ENCODE assay signal across 14 cellular contexts in genomic region chr2:24861500-24861899, GRCh38. TPM values are rescaled to one million over a fixed set of nuclear protein-coding genes. Genes with fewer than 3 reads are reported as not detected.
DNase-seq lines count a peak whose midpoint lies in the region; ATAC-seq and TF ChIP-seq lines count a peak whose summit lies in the region.
"Had no signal": no experiment of that assay in that cellular context is flagged by ENCODE, and none has a peak within 500 bp of the region (broad histone marks: within the 10 kb centered on the region; RNA-seq: fewer than 3 reads in every experiment).

No MANE protein-coding gene starts in this region.

- TF ChIP-seq POLR2A in tibial nerve (IDR thresholded peaks at IDR 0.05): no peak

- H3K27ac ChIP-seq in rectal smooth muscle tissue (ENCODE audit: low read depth, low read length) (peak overlapping the region; percentile 48), tibial nerve (peak overlapping the region; percentile 59 to 90 (median 68))
- H3K27ac ChIP-seq: SJCRH30 had no signal

- H3K4me3 ChIP-seq in fibroblast of villous mesenchyme (ENCODE audit: low read depth, low read length): no peak overlapping the region
- H3K4me3 ChIP-seq in rectal smooth muscle tissue (ENCODE audit: low read length): no peak overlapping the region
- H3K4me3 ChIP-seq in tibial nerve: no peak overlapping the region
- H3K4me3 ChIP-seq: K562, SJCRH30 had no signal

- H3K9ac ChIP-seq in rectal smooth muscle tissue (ENCODE audit: low read length): no peak overlapping the region

- H3K36me3 ChIP-seq in rectal smooth muscle tissue (ENCODE audit: control insufficient read depth, insufficient read depth, low read length): no peaks in the 10 kb centered on the region
- peaks cover 0 to 10% (median 0%) of the 10 kb centered on the region in 3 donors for H3K36me3 ChIP-seq in tibial nerve

- TF ChIP-seq CTCF in fibroblast of villous mesenchyme (IDR thresholded peaks at IDR 0.05; ENCODE audit: insufficient read depth, low read depth, low read length): no peak
- no peak for TF ChIP-seq CTCF in tibial nerve (IDR thresholded peaks at IDR 0.05)

- peak; percentile 65 for DNase-seq in fibroblast of villous mesenchyme (ENCODE audit: low read depth)
- peak; percentile 69 for DNase-seq in left ventricle myocardium superior
- DNase-seq in tibial nerve (ENCODE audit: low spot score in 2 of 2): peak in 1 of 2 donors; percentile 35
- DNase-seq in DMS79 treated with DMSO at 0.1 percent for 48 hours (lab: John Stamatoyannopoulos, UW): no peak
- DNase-seq in GDM1 (lab: John Stamatoyannopoulos, UW): no peak
- DNase-seq in NCI-H1105 treated with DMSO at 0.1 percent for 48 hours (lab: John Stamatoyannopoulos, UW): no peak
- DNase-seq: CD8-positive, alpha-beta T cell; NCI-H1694 treated with DMSO at 0.1 percent for 48 hours; NCI-H345; NCI-H526 treated with DMSO at 0.1 percent for 48 hours; SJCRH30 had no signal

- intact Hi-C loops in left ventricle myocardium superior (cut with micrococcal nuclease): no loop called here

- no peaks in the 10 kb centered on the region for H3K27me3 ChIP-seq in rectal smooth muscle tissue (ENCODE audit: control insufficient read depth, insufficient read depth, low read length)
- H3K27me3 ChIP-seq in tibial nerve: no peaks in the 10 kb centered on the region
- H3K27me3 ChIP-seq: SJCRH30 had no signal

- TF ChIP-seq EP300 in tibial nerve (IDR thresholded peaks at IDR 0.05): peak; percentile 75 to 76

- WGBS in tibial nerve, 2 donors: 55 to 57% methylated on average over 11 of the region's 11 CpGs

- H3K4me1 ChIP-seq in rectal smooth muscle tissue (ENCODE audit: control insufficient read depth, insufficient read depth, low read length) (no peaks in the 10 kb centered on the region), tibial nerve (peaks cover 0 to 52% (median 15%) of the 10 kb centered on the region in 4 donors)
- H3K4me1 ChIP-seq: SJCRH30 had no signal

- ATAC-seq in left ventricle myocardium superior (peak; percentile 82), HG03159 (IDR thresholded peaks at IDR 0.05; ENCODE audit: unreplicated experiment) (no peak)
- ATAC-seq: CD8-positive, alpha-beta T cell; K562 had no signal

- no peaks in the 10 kb centered on the region for H3K9me3 ChIP-seq in tibial nerve
- H3K9me3 ChIP-seq: SJCRH30 had no signal

RNA-seq across cellular contexts. Expression of gene ADCY3, which starts 58.5 kb away (rescaled TPM):
- total RNA-seq in fibroblast of villous mesenchyme (39.0 and 43.2 TPM in 2 replicates), left ventricle myocardium superior (14.6 TPM), tibial nerve (100 to 1,000 TPM; 145 to 393 (median 207) TPM)

Comparison
In these comparisons a context has a peak if more than half of its experiments do, and no peak if none do; other contexts are left out.
1. DNase-seq: peak in fibroblast of villous mesenchyme (single experiment) and left ventricle myocardium superior (single experiment); none in DMS79 treated with DMSO at 0.1 percent for 48 hours (single experiment), GDM1 (single experiment) and NCI-H1105 treated with DMSO at 0.1 percent for 48 hours (single experiment).